Comparison of ENCODE assay signal across 13 cellular contexts in genomic region chr7:30172451-30172850, GRCh38. TPM values are rescaled to one million over a fixed set of nuclear protein-coding genes. Genes with fewer than 3 reads are reported as not detected.
A peak's percentile ranks its signal among the peaks of the same experiment; 100 is the strongest.
DNase-seq lines count a peak whose midpoint lies in the region; ATAC-seq, FAIRE-seq and TF ChIP-seq lines count a peak whose summit lies in the region.
"Had no signal": no experiment of that assay in that cellular context is flagged by ENCODE, and none has a peak within 500 bp of the region (broad histone marks: within the 10 kb centered on the region; RNA-seq: fewer than 3 reads in every experiment).

No MANE protein-coding gene starts in this region.

- DNase-seq in HepG2 (ENCODE audit: low spot score) = no peak
- DNase-seq in right lobe of liver = no peak
- DNase-seq in H9 = no peak
- DNase-seq in foreskin melanocyte = no peak
- no peak for DNase-seq in NOMO-1 treated with dmso at 0.1 percent for 144 hours (lab: John Stamatoyannopoulos, UW; ENCODE audit: unreplicated experiment)
- DNase-seq: activated CD4-positive, alpha-beta T cell treated with anti-CD3 and anti-CD28 coated beads, Interleukin-2, amount 50 U/mL, for 4 hours; CD4-positive, alpha-beta T cell; MM.1S had no signal

- H3K27ac ChIP-seq in HepG2 (ENCODE audit: extremely low read length, insufficient read depth, low read length) (no peak overlapping the region), right lobe of liver (no peak overlapping the region), muscle layer of duodenum (ENCODE audit: low read length) (peak overlapping the region; percentile 57), H9 (ENCODE audit: insufficient read length, low read depth, low read length) (no peak overlapping the region)

- no peak overlapping the region for H4K8ac ChIP-seq in H9 (replicated peaks; ENCODE audit: insufficient read length, low read depth, low read length)

- H3K4me2 ChIP-seq in HepG2 (ENCODE audit: low read depth, low read length) (no peak overlapping the region), H9 (ENCODE audit: insufficient read depth, insufficient read length, low read length) (no peak overlapping the region)

- intact Hi-C loops in HepG2 (cut with micrococcal nuclease; ENCODE audit: unreplicated experiment) = no loop called here
- intact Hi-C loops in right lobe of liver (cut with DNase I) = loop anchor here in 1 of 2 donors (10.0 kb wide), 1 partner anchor 252 kb away; no protein-coding TSS in a partner anchor

- H2BK20ac ChIP-seq in H9 (ENCODE audit: low read depth, low read length, poor library complexity, severe bottlenecking) = no peak overlapping the region

- TF ChIP-seq POLR2A in HepG2 (IDR thresholded peaks at IDR 0.05; ENCODE audit: insufficient read depth in 1 of 2, low read depth in 2 of 2, low read length in 2 of 2) (no peak), right lobe of liver (IDR thresholded peaks at IDR 0.05) (no peak)

- no peak overlapping the region for H2AK5ac ChIP-seq in H9 (ENCODE audit: insufficient read length, low read length)

- peaks cover 11% of the 10 kb centered on the region for H3K4me1 ChIP-seq in HepG2 (ENCODE audit: insufficient read depth, low read length)
- H3K4me1 ChIP-seq in right lobe of liver = no peaks in the 10 kb centered on the region
- peaks cover 10 to 27% of the 10 kb centered on the region in 2 donors for H3K4me1 ChIP-seq in muscle layer of duodenum (ENCODE audit: control insufficient read depth in 1 of 2, insufficient read depth in 2 of 2, low read length in 2 of 2)
- H3K4me1 ChIP-seq in H9 (ENCODE audit: insufficient read depth, low read length) = peaks cover 2% of the 10 kb centered on the region; the same call in 1 of the 2 replicates

- H3K18ac ChIP-seq in H9 (ENCODE audit: insufficient read length, low read depth, low read length) = no peak overlapping the region

- peak; percentile 17; the same call in 1 of the 3 replicates for ATAC-seq in HepG2
- no peak for ATAC-seq in right lobe of liver
- ATAC-seq in HG02938 (IDR thresholded peaks at IDR 0.05; ENCODE audit: unreplicated experiment) = no peak

- no peak overlapping the region for H4K91ac ChIP-seq in H9 (ENCODE audit: insufficient read length, low read depth, low read length)

- peak overlapping the region; percentile 86 to 95 (median 89) for H3K27ac Mint-ChIP-seq in brain
- no peak overlapping the region for H3K27ac Mint-ChIP-seq in H9
- H3K27ac Mint-ChIP-seq: CD4-positive, alpha-beta T cell; stimulated activated naive CD8-positive, alpha-beta T cell treated with anti-CD3 and anti-CD28 coated beads, Interleukin-15, Interleukin-2, amounts not matched to agents 100 ng/mL and 50 ng/mL, for 24 hours had no signal

- H2AFZ ChIP-seq in HepG2 (ENCODE audit: low read length) (no peak overlapping the region), H9 (ENCODE audit: low read length) (no peak overlapping the region)

- H3K79me2 ChIP-seq in HepG2 (ENCODE audit: insufficient read depth, low read length) (no peaks in the 10 kb centered on the region), H9 (ENCODE audit: insufficient read depth, low read length) (no peaks in the 10 kb centered on the region)

- H3K23me2 ChIP-seq in H9 (ENCODE audit: insufficient read length, low read depth, low read length, poor library complexity, severe bottlenecking) = no peaks in the 10 kb centered on the region

- H3K36me3 Mint-ChIP-seq in brain = peaks cover 5% of the 10 kb centered on the region
- no peaks in the 10 kb centered on the region; a peak in 1 of 7 replicates for H3K36me3 Mint-ChIP-seq in H9 (ENCODE audit: insufficient read depth in 1 of 3, low read depth in 3 of 3)

- no peak overlapping the region for H3T11ph ChIP-seq in H9 (ENCODE audit: low read length)

- H3K14ac ChIP-seq in H9 (ENCODE audit: insufficient read depth, low read length) = no peak overlapping the region

- no peak overlapping the region for H2BK5ac ChIP-seq in H9 (ENCODE audit: insufficient read length, low read length)

- H4K5ac ChIP-seq in H9 (ENCODE audit: insufficient read length, low read depth, low read length) = no peak overlapping the region

- H3K4me1 Mint-ChIP-seq in brain (peaks cover 82% of the 10 kb centered on the region), H9 (peaks cover 38 to 44% of the 10 kb centered on the region in 2 experiments)

- TF ChIP-seq CTCF in HepG2 (CRISPR knock-in tag; IDR thresholded peaks at IDR 0.05) (no peak), right lobe of liver (IDR thresholded peaks at IDR 0.05) (no peak), brain (conservative IDR thresholded peaks at IDR 0.05) (no peak), H9 (conservative IDR thresholded peaks at IDR 0.05) (no peak)

- no peak overlapping the region for H3K56ac ChIP-seq in H9 (ENCODE audit: insufficient read length, low read depth, low read length)

- H4K20me1 ChIP-seq in HepG2 (ENCODE audit: insufficient read depth, low read length) (no peaks in the 10 kb centered on the region), H9 (ENCODE audit: control insufficient read depth, insufficient read depth, insufficient read length) (no peaks in the 10 kb centered on the region)

- peaks cover 3% of the 10 kb centered on the region for H3K27me3 Mint-ChIP-seq in brain
- H3K27me3 Mint-ChIP-seq in H9 (ENCODE audit: low read depth) = peaks cover 31% of the 10 kb centered on the region
- H3K27me3 Mint-ChIP-seq: CD4-positive, alpha-beta T cell; stimulated activated naive CD8-positive, alpha-beta T cell treated with anti-CD3 and anti-CD28 coated beads, Interleukin-15, Interleukin-2, amounts not matched to agents 100 ng/mL and 50 ng/mL, for 24 hours had no signal

- H2BK12ac ChIP-seq in H9 (ENCODE audit: insufficient read length, low read depth, low read length) = no peak overlapping the region

- TF ChIP-seq EP300 in HepG2 (IDR thresholded peaks at IDR 0.05; ENCODE audit: low read depth in 2 of 2, low read length in 2 of 2) (no peak), HepG2 (CRISPR knock-in tag; IDR thresholded peaks at IDR 0.05; ENCODE audit: borderline replicate concordance) (no peak)

- no peak overlapping the region for H2BK15ac ChIP-seq in H9 (ENCODE audit: low read depth, low read length)

- 25% methylated on average over 3 of the region's 3 CpGs for WGBS in HepG2 (ENCODE audit: low lambda C conversion rate)
- 84% methylated on average over 2 of the region's 3 CpGs for WGBS in right lobe of liver (ENCODE audit: insufficient coverage, low coverage, low lambda C conversion rate, missing lambda C conversion rate)
- WGBS in H9 (ENCODE audit: extremely low coverage, insufficient read length, low lambda C conversion rate) = no CpG with 5 or more reads among the region's 3 CpGs

- H2BK120ac ChIP-seq in H9 (ENCODE audit: low read depth, low read length, poor library complexity, severe bottlenecking) = no peak overlapping the region

- CTCF ChIA-PET in HepG2 (lab: Yijun Ruan, JAX; ENCODE audit: low intra/inter-chr PET ratio, low total read pairs) = no interaction called here

- peak overlapping the region in 4 of 5 experiments; percentile 1 to 49 (median 12) for H3K4me3 Mint-ChIP-seq in brain
- H3K4me3 Mint-ChIP-seq in H9 = no peak overlapping the region
- H3K4me3 Mint-ChIP-seq: CD4-positive, alpha-beta T cell; stimulated activated naive CD8-positive, alpha-beta T cell treated with anti-CD3 and anti-CD28 coated beads, Interleukin-15, Interleukin-2, amounts not matched to agents 100 ng/mL and 50 ng/mL, for 24 hours had no signal

- H3K9me3 ChIP-seq in HepG2 (ENCODE audit: low read length) (no peaks in the 10 kb centered on the region), right lobe of liver (no peaks in the 10 kb centered on the region), muscle layer of duodenum (ENCODE audit: control insufficient read depth in 1 of 2, low read length in 2 of 2) (no peaks in the 10 kb centered on the region), H9 (ENCODE audit: control insufficient read depth, low read depth, low read length) (no peaks in the 10 kb centered on the region)

- no peaks in the 10 kb centered on the region for H3K79me1 ChIP-seq in H9 (ENCODE audit: insufficient read depth, low read depth, low read length, poor library complexity, severe bottlenecking)

- FAIRE-seq in HepG2 (lab: Jason Lieb, UNC) = no peak
- FAIRE-seq: frontal cortex had no signal

- H3K4ac ChIP-seq in H9 (ENCODE audit: low read depth, low read length) = no peak overlapping the region

- in situ Hi-C loops in HepG2 (cut with HindIII; ENCODE audit: extremely low pct_ligation_motif_present, low pct_unique_long_range_greater_than_20kb) = no loop called here

- H3K9me3 Mint-ChIP-seq in brain = no peaks in the 10 kb centered on the region
- H3K9me3 Mint-ChIP-seq in H9 = no peaks in the 10 kb centered on the region
- H3K9me3 Mint-ChIP-seq: CD4-positive, alpha-beta T cell; stimulated activated naive CD8-positive, alpha-beta T cell treated with anti-CD3 and anti-CD28 coated beads, Interleukin-15, Interleukin-2, amounts not matched to agents 100 ng/mL and 50 ng/mL, for 24 hours had no signal

- no peak overlapping the region for H3K4me3 ChIP-seq in HepG2 (replicated peaks in 1 of 3; ENCODE audit: insufficient read depth in 1 of 3, low read depth in 2 of 3, low read length in 3 of 3)
- H3K4me3 ChIP-seq in right lobe of liver = no peak overlapping the region
- H3K4me3 ChIP-seq in muscle layer of duodenum (ENCODE audit: low read depth in 1 of 2, low read length in 2 of 2) = no peak overlapping the region

- H3K9ac ChIP-seq in HepG2 (ENCODE audit: insufficient read depth, low read depth, low read length) = no peak overlapping the region
- no peak overlapping the region for H3K9ac ChIP-seq in H9 (ENCODE audit: extremely low read depth, insufficient read length, low read length)

- H3K27me3 ChIP-seq in HepG2 (ENCODE audit: control insufficient read depth in 1 of 2, insufficient read depth in 2 of 2, low read length in 2 of 2) (no peaks in the 10 kb centered on the region), right lobe of liver (no peaks in the 10 kb centered on the region), muscle layer of duodenum (ENCODE audit: low read depth, low read length) (no peaks in the 10 kb centered on the region), H9 (ENCODE audit: insufficient read depth, low read length) (no peaks in the 10 kb centered on the region; the same call in 1 of the 2 replicates)

- POLR2A ChIA-PET in HepG2 (lab: Yijun Ruan, JAX) = no interaction called here

- no TSS peak for BruUV-seq in HepG2 (replicated peaks; lab: Mats Ljungman, UMichigan)

- no peak overlapping the region for H3K23ac ChIP-seq in H9 (ENCODE audit: insufficient read length, low read depth, low read length)

- H3K36me3 ChIP-seq in HepG2 (replicated peaks in 1 of 2; ENCODE audit: control insufficient read depth in 1 of 2, insufficient read depth in 2 of 2, low read length in 2 of 2) = no peaks in the 10 kb centered on the region
- H3K36me3 ChIP-seq in right lobe of liver = no peaks in the 10 kb centered on the region
- H3K36me3 ChIP-seq in muscle layer of duodenum (ENCODE audit: control insufficient read depth in 1 of 2, insufficient read depth in 2 of 2, low read length in 2 of 2) = no peaks in the 10 kb centered on the region

- no peak for TF ChIP-seq RAD21 in HepG2 (CRISPR knock-in tag; IDR thresholded peaks at IDR 0.05)

RNA-seq across cellular contexts. Expression of gene MTURN, which starts 37.7 kb away (rescaled TPM):
- total RNA-seq in HepG2 (2016; rRNA removed; fragmentation: Illumina TruSeq; extraction: Trizol) (5.7 and 8.2 TPM in 2 replicates), right lobe of liver (1 to 10 TPM; 2.2 to 5.2 (median 2.9) TPM), H9 (2021) (3.4 and 5.5 TPM in 2 replicates)
- 15.1 and 17.4 TPM in 2 replicates for total RNA-seq in HepG2 (2016; cell fraction: cytosol; rRNA removed; fragmentation: Illumina TruSeq; extraction: Trizol; ENCODE audit: low read depth)
- 5.7 and 6.1 TPM in 2 replicates for total RNA-seq in HepG2 (2016; cell fraction: insoluble cytoplasmic fraction; rRNA removed; fragmentation: Illumina TruSeq; extraction: Trizol)
- 16.1 and 17.3 TPM in 2 replicates for total RNA-seq in HepG2 (2016; cell fraction: membrane; rRNA removed; fragmentation: Illumina TruSeq; extraction: Trizol)
- 5.2 and 6.6 TPM in 2 replicates for total RNA-seq in HepG2 (2016; cell fraction: nucleus; rRNA removed; fragmentation: Illumina TruSeq; extraction: Trizol)
- polyA plus RNA-seq in HepG2 (2011; rRNA removed) (7.2 and 7.9 TPM in 2 replicates), brain (ENCODE audit: insufficient read depth, low read depth, low replicate concordance) (450 TPM)
- 4.0 and 5.1 TPM in 2 replicates for polyA plus RNA-seq in HepG2 (2011; cell fraction: cytosol; rRNA removed)
- 8.4 and 11.0 TPM in 2 replicates for polyA plus RNA-seq in HepG2 (2011; cell fraction: nucleus; rRNA removed)
- 4.8 and 6.5 TPM in 2 replicates for polyA plus RNA-seq in HepG2 (2012)
- polyA plus RNA-seq in HepG2 (2016; cell fraction: cytosol; fragmentation: Illumina TruSeq; extraction: Trizol; ENCODE audit: low read depth) = 19.8 and 22.7 TPM in 2 replicates
- polyA plus RNA-seq in HepG2 (2016; cell fraction: insoluble cytoplasmic fraction; fragmentation: Illumina TruSeq; extraction: Trizol; ENCODE audit: low read depth) = 6.6 TPM in 2 replicates
- polyA plus RNA-seq in HepG2 (2016; cell fraction: membrane; fragmentation: Illumina TruSeq; extraction: Trizol; ENCODE audit: low read depth) = 16.0 and 17.6 TPM in 2 replicates
- 7.4 and 7.9 TPM in 2 replicates for polyA plus RNA-seq in HepG2 (2016; cell fraction: nucleus; fragmentation: Illumina TruSeq; extraction: Trizol; ENCODE audit: insufficient read depth, low read depth)
- polyA minus RNA-seq in HepG2 (2011; rRNA and poly(A)+ RNA removed; ENCODE audit: low replicate concordance) = 4.1 TPM in 2 replicates
- polyA minus RNA-seq in HepG2 (2011; cell fraction: cytosol; rRNA and poly(A)+ RNA removed) = 1.8 and 4.4 TPM in 2 replicates
- 12.1 and 12.6 TPM in 2 replicates for polyA minus RNA-seq in HepG2 (2011; cell fraction: nucleus; rRNA and poly(A)+ RNA removed)

Comparison
In these comparisons a context has a peak if more than half of its experiments do, and no peak if none do; other contexts are left out.
1. H3K27ac Mint-ChIP-seq: peak in brain (5 of 5); none in H9 (0 of 3).
2. H3K4me3 Mint-ChIP-seq: peak in brain (4 of 5); none in H9 (0 of 2).